Comparison of ENCODE assay signal across 2 cellular contexts in genomic region chrX:150599226-150599625, GRCh38.
TF ChIP-seq lines count a peak whose summit lies in the region.

No MANE protein-coding gene starts in this region.

TF ChIP-seq in HepG2, 621 proteins besides CTCF, POLR2A, EP300 and RAD21 (continues in another document):
- no peak for TF ChIP-seq ZMAT3 (CRISPR knock-in tag; conservative IDR thresholded peaks at IDR 0.05)
- TF ChIP-seq ZNF335 (CRISPR knock-in tag; IDR thresholded peaks at IDR 0.05): no peak
- no peak for TF ChIP-seq PAWR (CRISPR knock-in tag; IDR thresholded peaks at IDR 0.05; ENCODE audit: borderline replicate concordance)
- no peak for TF ChIP-seq REL (CRISPR knock-in tag; conservative IDR thresholded peaks at IDR 0.05)
- TF ChIP-seq MXD1 (CRISPR knock-in tag; IDR thresholded peaks at IDR 0.05): no peak
- TF ChIP-seq POLR2AphosphoS2 (IDR thresholded peaks at IDR 0.05; ENCODE audit: low read depth, low read length): no peak
- TF ChIP-seq ZFY (CRISPR knock-in tag; IDR thresholded peaks at IDR 0.05): no peak
- no peak for TF ChIP-seq KIAA2018 (CRISPR knock-in tag; IDR thresholded peaks at IDR 0.05; ENCODE audit: borderline replicate concordance)
- TF ChIP-seq ZKSCAN8 (CRISPR knock-in tag; IDR thresholded peaks at IDR 0.05; ENCODE audit: borderline replicate concordance): no peak
- TF ChIP-seq ZBTB4 (CRISPR knock-in tag; IDR thresholded peaks at IDR 0.05; ENCODE audit: borderline replicate concordance): no peak
- no peak for TF ChIP-seq PHF20 (CRISPR knock-in tag; IDR thresholded peaks at IDR 0.05)
- no peak for TF ChIP-seq TCF7 (IDR thresholded peaks at IDR 0.05; ENCODE audit: low read depth)
- no peak for TF ChIP-seq SMARCC2 (IDR thresholded peaks at IDR 0.05)
- TF ChIP-seq THRA (CRISPR knock-in tag; IDR thresholded peaks at IDR 0.05; ENCODE audit: borderline replicate concordance): no peak

TF ChIP-seq in K562, 482 proteins besides CTCF, POLR2A, EP300 and RAD21:
- TF ChIP-seq CEBPB (tag; IDR thresholded peaks at IDR 0.05): no peak
- no peak for TF ChIP-seq KAT7 (CRISPR knock-in tag; IDR thresholded peaks at IDR 0.05; ENCODE audit: borderline replicate concordance)
